Comparison of ENCODE assay signal across 29 cellular contexts in the genomic region with DNA sequence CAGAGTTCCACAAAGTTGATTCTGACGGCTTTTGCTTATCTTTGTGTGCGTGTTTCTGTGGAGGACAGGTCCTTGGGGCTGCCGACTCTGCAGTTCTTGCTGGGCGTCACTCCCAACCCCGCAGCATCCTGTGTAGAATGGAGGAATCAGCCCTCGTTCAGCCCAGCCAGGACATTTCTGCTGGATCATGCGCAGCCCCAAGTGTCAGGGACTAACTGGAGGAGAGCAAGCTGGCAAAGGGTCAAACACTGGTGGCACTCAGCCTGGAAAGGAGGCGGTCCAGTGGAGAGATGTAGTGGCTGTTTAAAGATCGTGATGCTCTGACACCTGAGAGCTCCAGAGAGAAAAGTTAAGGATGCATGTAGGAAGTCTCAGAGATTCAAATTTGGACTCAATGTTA.
A peak's percentile ranks its signal among the peaks of the same experiment; 100 is the strongest.
DNase-seq lines count a peak whose midpoint lies in the region; ATAC-seq and TF ChIP-seq lines count a peak whose summit lies in the region.
"Had no signal": no experiment of that assay in that cellular context is flagged by ENCODE, and none has a peak within 500 bp of the region (broad histone marks: within the 10 kb centered on the region; RNA-seq: fewer than 3 reads in every experiment).

No MANE protein-coding gene starts in this region.

- H3K27me3 Mint-ChIP-seq in neural progenitor cell (ENCODE audit: insufficient read depth, low read depth), result peaks cover 17% of the 10 kb centered on the region

- H3K79me2 ChIP-seq in neural progenitor cell (ENCODE audit: low read depth), result no peaks in the 10 kb centered on the region

- no peak for TF ChIP-seq CTCF in right atrium auricular region (IDR thresholded peaks at IDR 0.05)
- TF ChIP-seq CTCF in left ventricle myocardium inferior (IDR thresholded peaks at IDR 0.05; ENCODE audit: borderline replicate concordance), result no peak
- TF ChIP-seq CTCF in neural progenitor cell (IDR thresholded peaks at IDR 0.05), result no peak

- H3K4me2 ChIP-seq in neural progenitor cell, result no peak overlapping the region
- H3K4me2 ChIP-seq: GM23338, KMS-11 had no signal

- peak; percentile 93 for ATAC-seq in Right ventricle myocardium superior (ENCODE audit: poor library complexity)
- no peak for ATAC-seq in HG03159 (IDR thresholded peaks at IDR 0.05; ENCODE audit: unreplicated experiment)
- no peak for ATAC-seq in HG02798 (IDR thresholded peaks at IDR 0.05; ENCODE audit: poor library complexity, unreplicated experiment)
- ATAC-seq in HG02759 (IDR thresholded peaks at IDR 0.05; ENCODE audit: unreplicated experiment), result no peak
- ATAC-seq: activated CD8-positive, alpha-beta T cell treated with anti-CD3 and anti-CD28 coated beads, Interleukin-2, amount 10 ng/mL, durations not matched to agents 7 days and 5 days; GM23338; natural killer cell treated with Interleukin-12 subunit alpha and Interleukin-12 subunit beta and Interleukin-15 and Interleukin-18, amount 100 ng/mL, for 72 hours; Panc1 had no signal

- H3K27ac ChIP-seq in right atrium auricular region, result no peak overlapping the region
- H3K27ac ChIP-seq in left ventricle myocardium inferior (replicated peaks), result no peak overlapping the region
- H3K27ac ChIP-seq in neural progenitor cell, result no peak overlapping the region
- H3K27ac ChIP-seq: breast epithelium, KMS-11, SJCRH30, skin epidermis, uterus had no signal

- no peaks in the 10 kb centered on the region for H3K9me3 ChIP-seq in right atrium auricular region
- H3K9me3 ChIP-seq in left ventricle myocardium inferior (replicated peaks), result no peaks in the 10 kb centered on the region
- no peaks in the 10 kb centered on the region for H3K9me3 ChIP-seq in neural progenitor cell (ENCODE audit: low read depth)
- H3K9me3 ChIP-seq: BE2C, breast epithelium, SJCRH30, uterus had no signal

- H3K36me3 ChIP-seq in right atrium auricular region (no peaks in the 10 kb centered on the region), left ventricle myocardium inferior (no peaks in the 10 kb centered on the region), neural progenitor cell (no peaks in the 10 kb centered on the region)
- H3K36me3 ChIP-seq: BE2C, breast epithelium, SJCRH30, uterus had no signal

- H3K27me3 ChIP-seq in right atrium auricular region (no peaks in the 10 kb centered on the region), left ventricle myocardium inferior (ENCODE audit: low read depth) (peaks cover 38% of the 10 kb centered on the region), neural progenitor cell (no peaks in the 10 kb centered on the region)
- H3K27me3 ChIP-seq: BE2C, SJCRH30, uterus had no signal

- H3K36me3 Mint-ChIP-seq in neural progenitor cell, result no peaks in the 10 kb centered on the region
- H3K36me3 Mint-ChIP-seq: natural killer cell treated with Interleukin-12 subunit alpha and Interleukin-12 subunit beta and Interleukin-15 and Interleukin-18, amount 100 ng/mL, for 72 hours had no signal

- H3K4me1 Mint-ChIP-seq in neural progenitor cell, result peaks cover 60% of the 10 kb centered on the region

- peaks cover 23% of the 10 kb centered on the region for H3F3A ChIP-seq in neural progenitor cell (ENCODE audit: low read depth)

- H3K4me1 ChIP-seq in right atrium auricular region, result peaks cover 0 to 8% of the 10 kb centered on the region in 2 donors
- H3K4me1 ChIP-seq in left ventricle myocardium inferior, result peaks cover 8% of the 10 kb centered on the region
- H3K4me1 ChIP-seq in neural progenitor cell, result peaks cover 28% of the 10 kb centered on the region
- H3K4me1 ChIP-seq: BE2C, breast epithelium, SJCRH30, uterus had no signal

- H3K27ac Mint-ChIP-seq in neural progenitor cell, result peak overlapping the region; percentile 82
- H3K27ac Mint-ChIP-seq: activated CD8-positive, alpha-beta T cell treated with anti-CD3 and anti-CD28 coated beads, Interleukin-2, amount 10 ng/mL, durations not matched to agents 7 days and 5 days; GM23338; natural killer cell treated with Interleukin-12 subunit alpha and Interleukin-12 subunit beta and Interleukin-15 and Interleukin-18, amount 100 ng/mL, for 72 hours had no signal

- no peaks in the 10 kb centered on the region for H3K9me3 Mint-ChIP-seq in neural progenitor cell
- H3K9me3 Mint-ChIP-seq: GM23338; natural killer cell treated with Interleukin-12 subunit alpha and Interleukin-12 subunit beta and Interleukin-15 and Interleukin-18, amount 100 ng/mL, for 72 hours had no signal

- H3K9ac ChIP-seq in neural progenitor cell, result no peak overlapping the region
- H3K9ac ChIP-seq: KMS-11 had no signal

- H2AFZ ChIP-seq in neural progenitor cell (replicated peaks), result peak overlapping the region; percentile 37
- H2AFZ ChIP-seq: GM23338 had no signal

- H3K4me3 ChIP-seq in right atrium auricular region (no peak overlapping the region), left ventricle myocardium inferior (no peak overlapping the region), neural progenitor cell (no peak overlapping the region)
- H3K4me3 ChIP-seq: breast epithelium, GM23338, SJCRH30, skin epidermis, uterus had no signal

- DNase-seq in Right ventricle myocardium superior (peak; percentile 75), right atrium auricular region (ENCODE audit: low spot score) (no peak), left ventricle myocardium inferior (peak; percentile 66), neural progenitor cell (ENCODE audit: low spot score) (no peak), dermis blood vessel endothelial cell (no peak)
- DNase-seq: activated CD4-positive, CD25-positive, alpha-beta regulatory T cell treated with anti-CD3 and anti-CD28 coated beads, Interleukin-2, amount 50 U/mL, for 72 hours; activated CD8-positive, alpha-beta T cell treated with anti-CD3 and anti-CD28 coated beads, Interleukin-2, amount 10 ng/mL, durations not matched to agents 7 days and 5 days; activated naive CD4-positive, alpha-beta T cell treated with Interleukin-2 at 50 U/mL for 16 hours; activated T-cell treated with anti-CD3 and anti-CD28 coated beads, Interleukin-2, amount 50 U/mL, for 1 hour; BE2C; cortex of kidney; DND-41; left colon; NCI-H2171; NCI-H510A treated with DMSO at 0.1 percent for 48 hours; NK-92 treated with Interleukin-12 subunit alpha and Interleukin-12 subunit beta, amount 100 ng/mL, for 24 hours; SJCRH30; stimulated activated CD4-positive, alpha-beta T cell treated with anti-CD3 and anti-CD28 coated beads, Interleukin-2, amount 100 ng/mL, for 24 hours; T-helper 1 cell had no signal

- intact Hi-C loops in Right ventricle myocardium superior (cut with DNase I) (no loop called here), left ventricle myocardium inferior (cut with micrococcal nuclease) (no loop called here)

- H3K4me3 Mint-ChIP-seq in neural progenitor cell, result no peak overlapping the region
- H3K4me3 Mint-ChIP-seq: activated CD8-positive, alpha-beta T cell treated with anti-CD3 and anti-CD28 coated beads, Interleukin-2, amount 10 ng/mL, durations not matched to agents 7 days and 5 days; GM23338; natural killer cell treated with Interleukin-12 subunit alpha and Interleukin-12 subunit beta and Interleukin-15 and Interleukin-18, amount 100 ng/mL, for 72 hours had no signal

- H4K20me1 ChIP-seq in neural progenitor cell (ENCODE audit: low read depth), result no peaks in the 10 kb centered on the region

Comparison
In these comparisons a context has a peak if more than half of its experiments do, and no peak if none do; other contexts are left out.
1. DNase-seq: peak in Right ventricle myocardium superior (single experiment) and left ventricle myocardium inferior (single experiment); none in right atrium auricular region (single experiment), neural progenitor cell (single experiment) and dermis blood vessel endothelial cell (single experiment).